ENCODE assay signal across 11 cellular contexts in genomic region chr6:114138577-114139248, GRCh38.
"Had no signal": no experiment of that assay in that cellular context is flagged by ENCODE, and none has a peak within 500 bp of the region (broad histone marks: within the 10 kb centered on the region; RNA-seq: fewer than 3 reads in every experiment).

No MANE protein-coding gene starts in this region.

- H3K4me2 ChIP-seq: GM23338 had no signal

- H3K27ac ChIP-seq: GM23248 had no signal

- ATAC-seq: GM23338, HCT116 had no signal

- H3K36me3 ChIP-seq: HAP-1 had no signal

- DNase-seq: GM23248, GOT3, H7, H9, HCEC 1CT, HFFc6 had no signal

- FAIRE-seq: H1, H54 had no signal

- H3K4me3 ChIP-seq: GM23248, GM23338, HAP-1 had no signal

- H2AFZ ChIP-seq: GM23248, GM23338 had no signal

- H3K9me3 ChIP-seq: HAP-1 had no signal

- H3K9ac ChIP-seq: GM23248 had no signal
